In the genomic region with DNA sequence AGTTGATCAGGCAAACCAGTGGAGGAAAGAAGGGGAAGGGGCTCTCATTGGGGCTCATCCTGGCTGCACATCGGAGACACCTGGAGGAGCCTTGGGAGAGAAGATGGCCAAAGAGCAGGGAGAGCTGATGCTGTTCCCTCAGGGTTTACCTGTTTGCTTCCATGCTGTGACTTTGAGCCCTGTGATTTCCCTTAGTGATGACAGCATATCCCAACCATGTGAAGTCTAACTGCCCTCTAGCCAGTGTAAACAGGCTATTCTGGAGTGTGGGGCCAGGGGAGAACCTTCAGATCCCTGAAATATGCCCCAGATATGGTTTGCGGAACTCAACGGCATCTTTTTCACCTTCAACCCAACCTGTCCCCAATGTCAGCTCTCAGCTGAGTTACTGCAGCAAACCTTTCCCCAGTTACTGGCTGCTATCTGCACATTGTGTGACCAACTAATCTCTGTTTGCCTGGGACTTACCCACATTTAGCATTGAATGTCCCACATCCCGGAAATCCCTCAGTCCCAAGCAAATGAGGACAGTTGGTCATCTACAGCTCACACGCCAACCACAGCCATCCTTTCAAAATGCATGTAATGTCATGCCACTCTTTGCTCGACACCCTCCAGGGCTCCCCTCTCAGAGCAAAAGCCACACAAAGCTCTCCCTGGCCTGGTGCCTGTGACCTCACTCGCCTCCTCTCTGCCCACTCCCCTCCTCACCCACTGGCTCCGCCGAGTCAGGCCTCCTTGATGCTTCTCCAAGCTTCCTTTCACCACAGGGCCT, we compare ENCODE assay signal across 4 cellular contexts.
TF ChIP-seq lines count a peak whose summit lies in the region.

No MANE protein-coding gene starts in this region.

TF ChIP-seq in A549, 52 proteins besides CTCF, POLR2A, EP300 and RAD21:
- no peak for TF ChIP-seq RNF2 (IDR thresholded peaks at IDR 0.05; ENCODE audit: borderline replicate concordance, low read depth)
- no peak for TF ChIP-seq KDM1A (IDR thresholded peaks at IDR 0.05; ENCODE audit: low read depth)
- TF ChIP-seq CBX2 (IDR thresholded peaks at IDR 0.05; ENCODE audit: borderline replicate concordance, low read depth), result no peak
- TF ChIP-seq SREBF2 (IDR thresholded peaks at IDR 0.05), result no peak
- no peak for TF ChIP-seq ZC3H11A (IDR thresholded peaks at IDR 0.05)
- no peak for TF ChIP-seq HOXA7 (CRISPR knock-in tag; IDR thresholded peaks at IDR 0.05)
- TF ChIP-seq, protein P1, sequence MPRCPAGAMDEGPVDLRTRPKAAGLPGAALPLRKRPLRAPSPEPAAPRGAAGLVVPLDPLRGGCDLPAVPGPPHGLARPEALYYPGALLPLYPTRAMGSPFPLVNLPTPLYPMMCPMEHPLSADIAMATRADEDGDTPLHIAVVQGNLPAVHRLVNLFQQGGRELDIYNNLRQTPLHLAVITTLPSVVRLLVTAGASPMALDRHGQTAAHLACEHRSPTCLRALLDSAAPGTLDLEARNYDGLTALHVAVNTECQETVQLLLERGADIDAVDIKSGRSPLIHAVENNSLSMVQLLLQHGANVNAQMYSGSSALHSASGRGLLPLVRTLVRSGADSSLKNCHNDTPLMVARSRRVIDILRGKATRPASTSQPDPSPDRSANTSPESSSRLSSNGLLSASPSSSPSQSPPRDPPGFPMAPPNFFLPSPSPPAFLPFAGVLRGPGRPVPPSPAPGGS (IDR thresholded peaks at IDR 0.05), result no peak
- no peak for TF ChIP-seq ZSCAN20 (CRISPR knock-in tag; IDR thresholded peaks at IDR 0.05)
- TF ChIP-seq JUNB (IDR thresholded peaks at IDR 0.05), result no peak
- TF ChIP-seq, protein P2, sequence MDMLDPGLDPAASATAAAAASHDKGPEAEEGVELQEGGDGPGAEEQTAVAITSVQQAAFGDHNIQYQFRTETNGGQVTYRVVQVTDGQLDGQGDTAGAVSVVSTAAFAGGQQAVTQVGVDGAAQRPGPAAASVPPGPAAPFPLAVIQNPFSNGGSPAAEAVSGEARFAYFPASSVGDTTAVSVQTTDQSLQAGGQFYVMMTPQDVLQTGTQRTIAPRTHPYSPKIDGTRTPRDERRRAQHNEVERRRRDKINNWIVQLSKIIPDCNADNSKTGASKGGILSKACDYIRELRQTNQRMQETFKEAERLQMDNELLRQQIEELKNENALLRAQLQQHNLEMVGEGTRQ (IDR thresholded peaks at IDR 0.05), result no peak
- no peak for TF ChIP-seq MAZ (IDR thresholded peaks at IDR 0.05; ENCODE audit: borderline replicate concordance, low read depth, low read length)
- no peak for TF ChIP-seq FOXS1 (CRISPR knock-in tag; IDR thresholded peaks at IDR 0.05)
- no peak for TF ChIP-seq CEBPB (IDR thresholded peaks at IDR 0.05)
- TF ChIP-seq TFCP2L1 (CRISPR knock-in tag; IDR thresholded peaks at IDR 0.05), result no peak
- no peak for TF ChIP-seq KDM5A (IDR thresholded peaks at IDR 0.05)
TF ChIP-seq in A549: peak in this region for 0.

TF ChIP-seq in HEK293, 187 proteins besides CTCF, POLR2A, EP300 and RAD21:
- TF ChIP-seq ZNF623 (tag by site-specific recombination; IDR thresholded peaks at IDR 0.05), result peak; percentile 44; the same call in 1 of the 2 replicates
- TF ChIP-seq EGR2 (tag by site-specific recombination; IDR thresholded peaks at IDR 0.05; ENCODE audit: low read depth), result peak; percentile 33; the same call in 1 of the 2 replicates
- TF ChIP-seq ZNF423 (tag by site-specific recombination; IDR thresholded peaks at IDR 0.05), result no peak

TF ChIP-seq in H1, 55 proteins besides CTCF, POLR2A, EP300 and RAD21:
- no peak for TF ChIP-seq BRCA1 (IDR thresholded peaks at IDR 0.05; ENCODE audit: low read depth, low read length)
- no peak for TF ChIP-seq SIRT6 (IDR thresholded peaks at IDR 0.05; ENCODE audit: low read length)
- TF ChIP-seq FOSL1 (IDR thresholded peaks at IDR 0.05; ENCODE audit: insufficient read depth, low read depth, low read length), result no peak
- no peak for TF ChIP-seq MAFK (IDR thresholded peaks at IDR 0.05; ENCODE audit: low read depth, low read length)
- TF ChIP-seq, protein P3, sequence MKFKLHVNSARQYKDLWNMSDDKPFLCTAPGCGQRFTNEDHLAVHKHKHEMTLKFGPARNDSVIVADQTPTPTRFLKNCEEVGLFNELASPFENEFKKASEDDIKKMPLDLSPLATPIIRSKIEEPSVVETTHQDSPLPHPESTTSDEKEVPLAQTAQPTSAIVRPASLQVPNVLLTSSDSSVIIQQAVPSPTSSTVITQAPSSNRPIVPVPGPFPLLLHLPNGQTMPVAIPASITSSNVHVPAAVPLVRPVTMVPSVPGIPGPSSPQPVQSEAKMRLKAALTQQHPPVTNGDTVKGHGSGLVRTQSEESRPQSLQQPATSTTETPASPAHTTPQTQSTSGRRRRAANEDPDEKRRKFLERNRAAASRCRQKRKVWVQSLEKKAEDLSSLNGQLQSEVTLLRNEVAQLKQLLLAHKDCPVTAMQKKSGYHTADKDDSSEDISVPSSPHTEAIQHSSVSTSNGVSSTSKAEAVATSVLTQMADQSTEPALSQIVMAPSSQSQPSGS (IDR thresholded peaks at IDR 0.05; ENCODE audit: low read length), result no peak
- no peak for TF ChIP-seq PHF8 (conservative IDR thresholded peaks at IDR 0.05; ENCODE audit: low read depth, low read length)
- TF ChIP-seq POLR2AphosphoS5 (IDR thresholded peaks at IDR 0.05; ENCODE audit: low read depth, low read length), result no peak
- no peak for TF ChIP-seq CHD2 (IDR thresholded peaks at IDR 0.05; ENCODE audit: low read length)

TF ChIP-seq in HepG2, 621 proteins besides CTCF, POLR2A, EP300 and RAD21:
- TF ChIP-seq ASH2L (IDR thresholded peaks at IDR 0.05; ENCODE audit: insufficient read length, low read depth, low read length) (no peak), HDAC1 (CRISPR knock-in tag; IDR thresholded peaks at IDR 0.05) (no peak), SATB2 (CRISPR knock-in tag; IDR thresholded peaks at IDR 0.05) (no peak), TOE1 (CRISPR knock-in tag; IDR thresholded peaks at IDR 0.05) (no peak), XRCC5 (optimal IDR thresholded peaks at IDR 0.05; ENCODE audit: low read length) (no peak), NFKB2 (CRISPR knock-in tag; IDR thresholded peaks at IDR 0.05; ENCODE audit: borderline replicate concordance) (no peak), STAT5B (CRISPR knock-in tag; IDR thresholded peaks at IDR 0.05) (no peak)
- TF ChIP-seq, protein P4, sequence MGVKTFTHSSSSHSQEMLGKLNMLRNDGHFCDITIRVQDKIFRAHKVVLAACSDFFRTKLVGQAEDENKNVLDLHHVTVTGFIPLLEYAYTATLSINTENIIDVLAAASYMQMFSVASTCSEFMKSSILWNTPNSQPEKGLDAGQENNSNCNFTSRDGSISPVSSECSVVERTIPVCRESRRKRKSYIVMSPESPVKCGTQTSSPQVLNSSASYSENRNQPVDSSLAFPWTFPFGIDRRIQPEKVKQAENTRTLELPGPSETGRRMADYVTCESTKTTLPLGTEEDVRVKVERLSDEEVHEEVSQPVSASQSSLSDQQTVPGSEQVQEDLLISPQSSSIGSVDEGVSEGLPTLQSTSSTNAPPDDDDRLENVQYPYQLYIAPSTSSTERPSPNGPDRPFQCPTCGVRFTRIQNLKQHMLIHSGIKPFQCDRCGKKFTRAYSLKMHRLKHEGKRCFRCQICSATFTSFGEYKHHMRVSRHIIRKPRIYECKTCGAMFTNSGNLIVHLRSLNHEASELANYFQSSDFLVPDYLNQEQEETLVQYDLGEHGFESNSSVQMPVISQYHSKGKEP (CRISPR knock-in tag; IDR thresholded peaks at IDR 0.05), result no peak
